In the genomic region with DNA sequence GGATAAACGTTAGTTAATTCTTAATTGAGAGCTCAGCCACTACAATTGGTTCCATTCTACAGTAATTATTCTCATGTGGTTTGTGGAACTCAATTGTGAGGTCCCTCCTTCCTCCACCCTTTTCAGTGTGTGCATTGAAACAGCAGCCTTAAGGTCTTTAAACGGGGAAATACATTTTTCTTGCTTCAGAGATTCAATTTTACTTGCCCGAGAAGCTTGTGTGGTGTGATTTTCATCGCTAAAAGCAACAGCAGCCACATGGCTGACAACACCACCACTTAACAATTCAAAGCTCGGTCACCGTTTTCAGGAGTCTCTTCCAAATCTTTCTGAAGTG, we compare ENCODE assay signal across 8 cellular contexts. TPM values are rescaled to one million over a fixed set of nuclear protein-coding genes. Genes with fewer than 3 reads are reported as not detected.
DNase-seq lines count a peak whose midpoint lies in the region; ATAC-seq and TF ChIP-seq lines count a peak whose summit lies in the region.

No MANE protein-coding gene starts in this region.

- no peaks in the 10 kb centered on the region for H3K9me2 ChIP-seq in Loucy (replicated peaks; ENCODE audit: low read depth, low read length)
- H3K9me2 ChIP-seq in neural cell (ENCODE audit: insufficient read depth, low read length), result no peaks in the 10 kb centered on the region

- H3K27me3 ChIP-seq in DND-41 (ENCODE audit: insufficient read depth, low read length, poor library complexity), result peaks cover 6% of the 10 kb centered on the region
- no peaks in the 10 kb centered on the region for H3K27me3 ChIP-seq in Loucy (ENCODE audit: insufficient read depth, low read length, poor library complexity, severe bottlenecking)
- no peaks in the 10 kb centered on the region for H3K27me3 ChIP-seq in colonic mucosa
- H3K27me3 ChIP-seq in neural cell (ENCODE audit: insufficient read depth, low read depth, low read length), result no peaks in the 10 kb centered on the region

- peak overlapping the region; percentile 53 for H3K9ac ChIP-seq in DND-41 (ENCODE audit: low read depth, low read length)
- peak overlapping the region; percentile 80 for H3K9ac ChIP-seq in Loucy (ENCODE audit: low read depth, low read length, poor library complexity, severe bottlenecking)
- H3K9ac ChIP-seq in colonic mucosa (ENCODE audit: low read depth in 2 of 2, low read length in 2 of 2), result peak overlapping the region; percentile 61 to 84
- peak overlapping the region; percentile 80 for H3K9ac ChIP-seq in neural cell (ENCODE audit: low read length)

- no peak for TF ChIP-seq EP300 in neural cell (conservative IDR thresholded peaks at IDR 0.05; ENCODE audit: poor library complexity, severe bottlenecking)

- intact Hi-C loops in colonic mucosa (cut with DNase I), result no loop called here

- H3K4me3 ChIP-seq in DND-41 (ENCODE audit: low read depth in 1 of 2, low read length in 2 of 2) (peak overlapping the region; percentile 44 to 64), Loucy (ENCODE audit: low read length, poor library complexity, severe bottlenecking) (peak overlapping the region; percentile 84), colonic mucosa (peak overlapping the region; percentile 68), neural cell (ENCODE audit: low read length) (peak overlapping the region; percentile 86)

- H3K36me3 ChIP-seq in DND-41 (ENCODE audit: insufficient read depth, low read length) (no peaks in the 10 kb centered on the region), Loucy (ENCODE audit: insufficient read depth, low read length) (no peaks in the 10 kb centered on the region), colonic mucosa (no peaks in the 10 kb centered on the region), neural cell (ENCODE audit: insufficient read depth, low read length) (no peaks in the 10 kb centered on the region)

- DNase-seq in DND-41 (no peak), colonic mucosa (no peak), GM19240 (ENCODE audit: insufficient read length, low spot score) (no peak), HuH-7 (ENCODE audit: low spot score) (no peak), COR-L47 (lab: John Stamatoyannopoulos, UW) (no peak)

- H3K27ac ChIP-seq in DND-41 (ENCODE audit: low read length), result peak overlapping the region; percentile 56
- peak overlapping the region; percentile 89 for H3K27ac ChIP-seq in colonic mucosa
- H3K27ac ChIP-seq in neural cell (ENCODE audit: low read length), result peak overlapping the region; percentile 91

- no peak for TF ChIP-seq RAD21 in neural cell (conservative IDR thresholded peaks at IDR 0.05)

- ATAC-seq in DND-41 (ENCODE audit: insufficient read depth, low read depth), result peak; percentile 3
- peak; percentile 9 for ATAC-seq in GM21367 (IDR thresholded peaks at IDR 0.05; ENCODE audit: unreplicated experiment)

- H3K4me2 ChIP-seq in DND-41 (ENCODE audit: insufficient read depth, low read length) (peak overlapping the region; percentile 77), Loucy (ENCODE audit: low read depth, low read length, poor library complexity, severe bottlenecking) (peak overlapping the region; percentile 71), neural cell (ENCODE audit: low read length) (peak overlapping the region; percentile 57)

- no peaks in the 10 kb centered on the region for H3K79me2 ChIP-seq in DND-41 (ENCODE audit: insufficient read depth, low read length)
- H3K79me2 ChIP-seq in Loucy (ENCODE audit: insufficient read depth, low read length), result peaks cover 26% of the 10 kb centered on the region
- peaks cover 17% of the 10 kb centered on the region for H3K79me2 ChIP-seq in neural cell (replicated peaks; ENCODE audit: insufficient read depth, low read length)

- H3K4me1 ChIP-seq in DND-41 (ENCODE audit: insufficient read depth, low read length) (peaks cover 19% of the 10 kb centered on the region), Loucy (ENCODE audit: insufficient read depth, low read length, poor library complexity, severe bottlenecking) (peaks cover 29% of the 10 kb centered on the region), colonic mucosa (peaks cover 4% of the 10 kb centered on the region)

- no peaks in the 10 kb centered on the region for H3F3A ChIP-seq in Loucy (ENCODE audit: low read depth)
- H3F3A ChIP-seq in neural cell (ENCODE audit: insufficient read depth, low read length, poor library complexity, severe bottlenecking), result no peaks in the 10 kb centered on the region

- H3K9me3 ChIP-seq in DND-41 (ENCODE audit: insufficient read depth, low read length, severe bottlenecking) (no peaks in the 10 kb centered on the region), Loucy (ENCODE audit: insufficient read depth, low read depth, low read length) (no peaks in the 10 kb centered on the region), colonic mucosa (no peaks in the 10 kb centered on the region), neural cell (ENCODE audit: low read length) (no peaks in the 10 kb centered on the region)

- peak overlapping the region; percentile 77 for H2AFZ ChIP-seq in DND-41 (ENCODE audit: low read depth, low read length)
- peak overlapping the region; percentile 94 for H2AFZ ChIP-seq in Loucy (ENCODE audit: low read length)
- peak overlapping the region; percentile 86 for H2AFZ ChIP-seq in neural cell (ENCODE audit: low read depth, low read length)

- TF ChIP-seq CTCF in DND-41 (IDR thresholded peaks at IDR 0.05; ENCODE audit: borderline replicate concordance, extremely low read depth, low read length, poor library complexity, severe bottlenecking) (no peak), Loucy (conservative IDR thresholded peaks at IDR 0.05; ENCODE audit: low read length) (no peak), colonic mucosa (IDR thresholded peaks at IDR 0.05) (no peak), neural cell (IDR thresholded peaks at IDR 0.05; ENCODE audit: poor library complexity, severe bottlenecking) (no peak)

- H4K20me1 ChIP-seq in DND-41 (ENCODE audit: insufficient read depth, low read length) (no peaks in the 10 kb centered on the region), Loucy (ENCODE audit: insufficient read depth, low read length, poor library complexity, severe bottlenecking) (no peaks in the 10 kb centered on the region), neural cell (ENCODE audit: insufficient read depth) (no peaks in the 10 kb centered on the region)

TF ChIP-seq in neural cell, 6 proteins besides CTCF, POLR2A, EP300 and RAD21:
- TF ChIP-seq SMC3 (conservative IDR thresholded peaks at IDR 0.05; ENCODE audit: poor library complexity) (no peak), REST (IDR thresholded peaks at IDR 0.05; ENCODE audit: borderline replicate concordance) (no peak), EZH2 (IDR thresholded peaks at IDR 0.05; ENCODE audit: borderline replicate concordance, insufficient read depth, low read length, poor library complexity, severe bottlenecking) (no peak), TAF1 (IDR thresholded peaks at IDR 0.05; ENCODE audit: low read depth) (no peak), POLR2AphosphoS5 (IDR thresholded peaks at IDR 0.05) (no peak), MXI1 (conservative IDR thresholded peaks at IDR 0.05; ENCODE audit: poor library complexity, severe bottlenecking) (no peak)

RNA-seq across cellular contexts. Expression of gene PPFIBP1, which starts 0.7 kb away (rescaled TPM):
- total RNA-seq in colonic mucosa, result 10 to 100 TPM; 40.1 to 44.7 TPM
- polyA plus RNA-seq in neural cell, result 29.1 and 30.2 TPM in 2 replicates
- 52.3 and 74.8 TPM in 2 replicates for polyA minus RNA-seq in neural cell
